Comparison of ENCODE assay signal across 16 cellular contexts in the genomic region with DNA sequence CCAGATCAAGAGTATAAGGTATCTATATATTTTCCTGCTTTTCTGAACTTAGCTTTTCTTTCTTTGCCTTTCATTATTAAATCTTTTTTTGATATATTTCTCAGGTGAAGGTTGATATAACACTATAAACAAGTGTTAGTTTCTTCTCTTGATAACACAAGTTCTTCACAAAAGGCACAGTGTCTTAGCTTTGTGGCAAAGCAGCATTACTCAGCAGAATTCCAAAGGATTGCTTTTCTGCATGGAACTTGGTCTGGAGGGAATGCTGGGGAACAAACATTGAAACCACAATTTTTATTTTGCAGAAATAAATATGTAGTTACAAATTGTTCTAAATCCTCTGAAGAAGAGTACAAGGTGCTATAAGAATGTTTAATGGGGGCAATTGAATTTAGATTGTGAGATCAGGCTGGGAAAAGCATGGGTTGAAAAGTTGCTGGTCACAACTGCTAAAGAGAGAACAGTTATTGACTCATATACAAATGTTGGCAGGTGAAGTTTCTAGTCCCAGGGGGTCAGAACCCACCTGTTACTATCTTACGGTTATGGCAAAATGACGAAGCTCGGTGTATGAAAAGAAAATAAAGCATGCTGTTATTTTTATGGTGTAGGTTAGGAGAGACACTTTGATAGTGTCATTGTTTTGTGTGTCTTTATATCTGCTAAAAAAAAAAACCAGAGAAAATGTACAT.
DNase-seq lines count a peak whose midpoint lies in the region; ATAC-seq, FAIRE-seq and TF ChIP-seq lines count a peak whose summit lies in the region.
"Had no signal": no experiment of that assay in that cellular context is flagged by ENCODE, and none has a peak within 500 bp of the region (broad histone marks: within the 10 kb centered on the region; RNA-seq: fewer than 3 reads in every experiment).

No MANE protein-coding gene starts in this region.

- H3K4me3 Mint-ChIP-seq in astrocyte (ENCODE audit: unreplicated experiment), result no peak overlapping the region
- H3K4me3 Mint-ChIP-seq: activated naive CD4-positive, alpha-beta T cell treated with anti-CD3 and anti-CD28 coated beads, Interleukin-2, amount 10 ng/mL, durations not matched to agents 7 days and 5 days had no signal

- FAIRE-seq in astrocyte (lab: Jason Lieb, UNC), result no peak
- FAIRE-seq: endothelial cell of umbilical vein had no signal

- no peak for ATAC-seq in left lobe of liver
- ATAC-seq: SK-N-SH treated with all-trans-retinoic acid at 6 μM for 48 hours had no signal

- H2AFZ ChIP-seq in astrocyte (ENCODE audit: low read depth, low read length), result no peak overlapping the region

- H3K79me2 ChIP-seq in astrocyte (ENCODE audit: insufficient read depth, low read length), result no peaks in the 10 kb centered on the region

- TF ChIP-seq CTCF in astrocyte (IDR thresholded peaks at IDR 0.05; ENCODE audit: insufficient read depth, low read depth, low read length), result no peak

- H3K9ac ChIP-seq in astrocyte (ENCODE audit: low read length), result no peak overlapping the region

- peak; percentile 2 for DNase-seq in A172 (ENCODE audit: low spot score)
- peak; percentile 42 for DNase-seq in H4 (ENCODE audit: low spot score)
- peak; percentile 48 for DNase-seq in astrocyte (ENCODE audit: low read depth)
- peak; percentile 12 for DNase-seq in kidney tubule cell (ENCODE audit: low spot score)
- no peak for DNase-seq in left lobe of liver (ENCODE audit: low spot score)
- no peak for DNase-seq in NCI-H1436 (lab: John Stamatoyannopoulos, UW)
- DNase-seq in NCI-H1092 treated with DMSO at 0.1 percent for 48 hours (lab: John Stamatoyannopoulos, UW), result no peak
- no peak for DNase-seq in SKM-1 (lab: John Stamatoyannopoulos, UW; ENCODE audit: unreplicated experiment)
- DNase-seq: activated naive CD4-positive, alpha-beta T cell treated with anti-CD3 and anti-CD28 coated beads, Interleukin-2, amount 10 ng/mL, durations not matched to agents 7 days and 5 days; central memory CD4-positive, alpha-beta T cell; hypothalamus; NCI-H2171; stimulated activated CD4-positive, alpha-beta T cell treated with anti-CD3 and anti-CD28 coated beads, Interleukin-12 subunit alpha, Interleukin-12 subunit beta, amount 100 ng/mL, for 4 hours had no signal

- no peak overlapping the region for H3K4me2 ChIP-seq in astrocyte (ENCODE audit: low read length)

- H3K9me3 ChIP-seq in astrocyte (ENCODE audit: insufficient read depth, low read depth, low read length), result no peaks in the 10 kb centered on the region

- H3K36me3 Mint-ChIP-seq in astrocyte (ENCODE audit: low read depth, unreplicated experiment), result no peaks in the 10 kb centered on the region

- H4K20me1 ChIP-seq in astrocyte (ENCODE audit: insufficient read depth, low read length), result peaks cover 3% of the 10 kb centered on the region

- no peak overlapping the region for H3K4me3 ChIP-seq in astrocyte (ENCODE audit: insufficient read depth, low read depth, low read length)

- peak overlapping the region; percentile 82 for H3K27ac Mint-ChIP-seq in astrocyte (ENCODE audit: unreplicated experiment)
- H3K27ac Mint-ChIP-seq: activated naive CD4-positive, alpha-beta T cell treated with anti-CD3 and anti-CD28 coated beads, Interleukin-2, amount 10 ng/mL, durations not matched to agents 7 days and 5 days had no signal

- H3K9me3 Mint-ChIP-seq in astrocyte (ENCODE audit: unreplicated experiment), result no peaks in the 10 kb centered on the region
- H3K9me3 Mint-ChIP-seq: activated naive CD4-positive, alpha-beta T cell treated with anti-CD3 and anti-CD28 coated beads, Interleukin-2, amount 10 ng/mL, durations not matched to agents 7 days and 5 days had no signal

- H3K4me1 Mint-ChIP-seq in astrocyte (ENCODE audit: low read depth, unreplicated experiment), result peaks cover 19% of the 10 kb centered on the region
- H3K4me1 Mint-ChIP-seq: activated naive CD4-positive, alpha-beta T cell treated with anti-CD3 and anti-CD28 coated beads, Interleukin-2, amount 10 ng/mL, durations not matched to agents 7 days and 5 days had no signal

- H3K36me3 ChIP-seq in astrocyte (ENCODE audit: insufficient read depth, low read length), result peaks cover 7% of the 10 kb centered on the region

- H3K4me1 ChIP-seq in astrocyte (ENCODE audit: insufficient read depth, low read length), result peaks cover 5% of the 10 kb centered on the region

- H3K27me3 Mint-ChIP-seq in astrocyte (ENCODE audit: low read depth, unreplicated experiment), result no peaks in the 10 kb centered on the region
- H3K27me3 Mint-ChIP-seq: activated naive CD4-positive, alpha-beta T cell treated with anti-CD3 and anti-CD28 coated beads, Interleukin-2, amount 10 ng/mL, durations not matched to agents 7 days and 5 days had no signal

- H3K27me3 ChIP-seq in astrocyte (ENCODE audit: insufficient read depth, low read length), result no peaks in the 10 kb centered on the region

- no peak overlapping the region for H3K27ac ChIP-seq in astrocyte (ENCODE audit: low read depth, low read length)
- H3K27ac ChIP-seq: VCaP had no signal

Comparison
In these comparisons a context has a peak if more than half of its experiments do, and no peak if none do; other contexts are left out.
1. DNase-seq: peak in A172 (single experiment), H4 (single experiment), astrocyte (single experiment) and kidney tubule cell (single experiment); none in left lobe of liver (single experiment), NCI-H1436 (single experiment), NCI-H1092 treated with DMSO at 0.1 percent for 48 hours (single experiment) and SKM-1 (single experiment).